ENCODE assay signal across 17 cellular contexts in the genomic region with DNA sequence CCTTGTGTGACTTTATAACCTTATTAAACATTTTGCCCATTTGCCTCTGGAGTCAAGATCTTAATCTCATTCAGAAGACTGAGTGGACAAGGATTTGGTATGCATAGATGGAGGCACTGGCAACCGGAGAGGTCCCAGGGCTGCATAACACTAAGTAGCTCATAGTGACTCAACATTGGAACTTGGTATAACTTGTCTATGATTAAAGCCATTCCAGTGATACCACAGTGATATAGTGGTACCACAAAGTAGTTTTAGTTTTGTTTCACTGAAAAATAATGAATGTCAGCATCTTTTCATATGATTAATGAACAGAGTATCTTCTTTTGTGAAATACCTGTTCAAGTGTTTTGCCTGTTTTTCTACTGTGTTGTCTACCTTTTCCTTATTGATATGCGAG. TPM values are rescaled to one million over a fixed set of nuclear protein-coding genes. Genes with fewer than 3 reads are reported as not detected.
DNase-seq lines count a peak whose midpoint lies in the region; ATAC-seq, FAIRE-seq and TF ChIP-seq lines count a peak whose summit lies in the region.
"Had no signal": no experiment of that assay in that cellular context is flagged by ENCODE, and none has a peak within 500 bp of the region (broad histone marks: within the 10 kb centered on the region; RNA-seq: fewer than 3 reads in every experiment).

No MANE protein-coding gene starts in this region.

- H3K79me2 ChIP-seq in keratinocyte (ENCODE audit: control insufficient read depth, insufficient read depth, low read length) = peaks cover 27% of the 10 kb centered on the region

- no peak overlapping the region for H3K27ac Mint-ChIP-seq in immature natural killer cell

- no peak overlapping the region for H3K9ac ChIP-seq in keratinocyte (ENCODE audit: control insufficient read depth, extremely low read depth, insufficient read depth, low read length)

- no peak for ATAC-seq in HG03196 (IDR thresholded peaks at IDR 0.05; ENCODE audit: unreplicated experiment)

- peak overlapping the region; percentile 57 for H3K4me2 ChIP-seq in keratinocyte (ENCODE audit: control insufficient read depth, extremely low read depth, insufficient read depth, low read depth, low read length)

- TF ChIP-seq CTCF in AG10803 (conservative IDR thresholded peaks at IDR 0.05; ENCODE audit: low read length) (no peak), brain microvascular endothelial cell (IDR thresholded peaks at IDR 0.05; ENCODE audit: low read depth, low read length, missing control alignments) (no peak), keratinocyte (optimal IDR thresholded peaks at IDR 0.05 in 1 of 3, IDR thresholded peaks at IDR 0.05 in 1 of 3, conservative IDR thresholded peaks at IDR 0.05 in 1 of 3; ENCODE audit: extremely low read depth in 1 of 3, insufficient read depth in 2 of 3, low read length in 3 of 3) (no peak)

- no peaks in the 10 kb centered on the region for H3K9me1 ChIP-seq in keratinocyte (ENCODE audit: control insufficient read depth, extremely low read depth, insufficient read depth, low read length)

- H3K4me1 ChIP-seq in keratinocyte (ENCODE audit: control insufficient read depth, extremely low read depth, insufficient read depth, low read length) = peaks cover 13% of the 10 kb centered on the region

- H3K9me3 ChIP-seq in keratinocyte (ENCODE audit: control insufficient read depth, low read depth, low read length) = no peaks in the 10 kb centered on the region

- H3K27me3 ChIP-seq in brain microvascular endothelial cell (replicated peaks) (no peaks in the 10 kb centered on the region), keratinocyte (ENCODE audit: control insufficient read depth, extremely low read depth, insufficient read depth, low read length) (no peaks in the 10 kb centered on the region)

- H3K4me3 Mint-ChIP-seq in immature natural killer cell = no peak overlapping the region

- H3K36me3 ChIP-seq in brain microvascular endothelial cell (replicated peaks) = no peaks in the 10 kb centered on the region
- H3K36me3 ChIP-seq in keratinocyte (ENCODE audit: control insufficient read depth in 2 of 2, extremely low read depth in 1 of 2, insufficient read depth in 2 of 2, low read length in 2 of 2) = no peaks in the 10 kb centered on the region

- H3K9me3 Mint-ChIP-seq in immature natural killer cell = no peaks in the 10 kb centered on the region

- H3K36me3 Mint-ChIP-seq in immature natural killer cell = peaks cover 0 to 13% (median 13%) of the 10 kb centered on the region in 3 donors

- no peaks in the 10 kb centered on the region for H4K20me1 ChIP-seq in keratinocyte (ENCODE audit: control insufficient read depth, extremely low read depth, insufficient read depth, low read length)

- no peak overlapping the region for H2AFZ ChIP-seq in keratinocyte (ENCODE audit: control insufficient read depth, low read length)

- in situ Hi-C loops in brain microvascular endothelial cell (cut with HindIII; ENCODE audit: low pct_ligation_motif_present, low sequenced_read_pairs) = no loop called here

- dilution Hi-C loops in keratinocyte (cut with MboI; ENCODE audit: extremely low pct_ligation_motif_present, low sequenced_read_pairs) = no loop called here

- no peak overlapping the region for H3K27ac ChIP-seq in brain microvascular endothelial cell
- no peak overlapping the region for H3K27ac ChIP-seq in keratinocyte (ENCODE audit: control insufficient read depth, insufficient read depth, low read length)
- H3K27ac ChIP-seq: SK-N-MC had no signal

- DNase-seq in AG10803 (ENCODE audit: low read depth) (peak; percentile 63), HTR-8/SVneo (ENCODE audit: insufficient read length, low spot score) (peak; percentile 13), brain microvascular endothelial cell (peak; percentile 79), keratinocyte (ENCODE audit: low read depth, low spot score) (peak; percentile 36), AML-193 (lab: John Stamatoyannopoulos, UW) (no peak), T-helper 9 cell (no peak), immature natural killer cell (no peak)
- DNase-seq: activated naive CD4-positive, alpha-beta T cell treated with Interleukin-2 at 50 U/mL for 16 hours; C1 segment of cervical spinal cord; effector CD4-positive, alpha-beta T cell; GOT3; NCI-H1105 treated with DMSO at 0.1 percent for 48 hours; NCI-H345; small intestine; stimulated activated naive CD4-positive, alpha-beta T cell had no signal

- H3K4me3 ChIP-seq in AG10803 (ENCODE audit: low read length) (no peak overlapping the region), brain microvascular endothelial cell (ENCODE audit: low read depth, low read length) (no peak overlapping the region), keratinocyte (ENCODE audit: control insufficient read depth in 2 of 3, extremely low read depth in 1 of 3, insufficient read depth in 2 of 3, low read depth in 1 of 3, low read length in 3 of 3) (no peak overlapping the region)
- H3K4me3 ChIP-seq: SK-N-MC had no signal

- H3K4me1 Mint-ChIP-seq in immature natural killer cell = peaks cover 2 to 17% of the 10 kb centered on the region in 2 donors

- H3K27me3 Mint-ChIP-seq in immature natural killer cell (ENCODE audit: low read depth in 3 of 3) = no peaks in the 10 kb centered on the region

- FAIRE-seq in HTR-8/SVneo (lab: Jason Lieb, UNC) (no peak), keratinocyte (lab: Jason Lieb, UNC) (peak; percentile 96)
- FAIRE-seq: small intestine had no signal

RNA-seq across cellular contexts. Expression of gene CDK8, which starts 26.4 kb away (rescaled TPM):
- polyA plus RNA-seq in keratinocyte (22.2 to 27.5 TPM (median 23.4 TPM) in 3 replicates), immature natural killer cell (1 to 10 TPM; 1.6 to 5.2 (median 1.7) TPM)
- 35.8 TPM for polyA plus RNA-seq in keratinocyte (2011; ENCODE audit: low read depth)
- 18.6 and 29.2 TPM in 2 replicates for polyA plus RNA-seq in keratinocyte (2011; cell fraction: cytosol; rRNA removed)
- 24.9 and 27.3 TPM in 2 replicates for polyA plus RNA-seq in keratinocyte (2011; cell fraction: nucleus; rRNA removed)
- 12.7 and 15.8 TPM in 2 replicates for polyA plus RNA-seq in keratinocyte (2012; ENCODE audit: low replicate concordance)
- polyA minus RNA-seq in keratinocyte = 20.0 to 35.8 TPM (median 35.1 TPM) in 3 replicates
- 11.1 TPM for polyA minus RNA-seq in keratinocyte (2011; cell fraction: cytosol; rRNA and poly(A)+ RNA removed)
- polyA minus RNA-seq in keratinocyte (2011; cell fraction: nucleus; rRNA and poly(A)+ RNA removed) = 9.7 and 19.5 TPM in 2 replicates

RNA-seq across cellular contexts. Expression of gene RNF6, which starts 58.2 kb away (rescaled TPM):
- polyA plus RNA-seq in keratinocyte (39.9 to 48.7 TPM (median 42.4 TPM) in 3 replicates), immature natural killer cell (10 to 100 TPM; 23.0 to 53.1 (median 31.2) TPM)
- 99.0 TPM for polyA plus RNA-seq in keratinocyte (2011; ENCODE audit: low read depth)
- 30.7 and 55.6 TPM in 2 replicates for polyA plus RNA-seq in keratinocyte (2011; cell fraction: cytosol; rRNA removed)
- polyA plus RNA-seq in keratinocyte (2011; cell fraction: nucleus; rRNA removed) = 33.5 and 46.8 TPM in 2 replicates
- 43.3 and 53.3 TPM in 2 replicates for polyA plus RNA-seq in keratinocyte (2012; ENCODE audit: low replicate concordance)
- polyA minus RNA-seq in keratinocyte = 21.4 to 54.7 TPM (median 42.8 TPM) in 3 replicates
- polyA minus RNA-seq in keratinocyte (2011; cell fraction: cytosol; rRNA and poly(A)+ RNA removed) = 39.9 TPM
- polyA minus RNA-seq in keratinocyte (2011; cell fraction: nucleus; rRNA and poly(A)+ RNA removed) = 22.8 and 47.7 TPM in 2 replicates

Comparison
In these comparisons a context has a peak if more than half of its experiments do, and no peak if none do; other contexts are left out.
1. DNase-seq: peak in AG10803 (single experiment), HTR-8/SVneo (single experiment), brain microvascular endothelial cell (single experiment) and keratinocyte (single experiment); none in AML-193 (0 of 2), T-helper 9 cell (single experiment) and immature natural killer cell (0 of 3).